Comparison of ENCODE assay signal across 8 cellular contexts in the genomic region with DNA sequence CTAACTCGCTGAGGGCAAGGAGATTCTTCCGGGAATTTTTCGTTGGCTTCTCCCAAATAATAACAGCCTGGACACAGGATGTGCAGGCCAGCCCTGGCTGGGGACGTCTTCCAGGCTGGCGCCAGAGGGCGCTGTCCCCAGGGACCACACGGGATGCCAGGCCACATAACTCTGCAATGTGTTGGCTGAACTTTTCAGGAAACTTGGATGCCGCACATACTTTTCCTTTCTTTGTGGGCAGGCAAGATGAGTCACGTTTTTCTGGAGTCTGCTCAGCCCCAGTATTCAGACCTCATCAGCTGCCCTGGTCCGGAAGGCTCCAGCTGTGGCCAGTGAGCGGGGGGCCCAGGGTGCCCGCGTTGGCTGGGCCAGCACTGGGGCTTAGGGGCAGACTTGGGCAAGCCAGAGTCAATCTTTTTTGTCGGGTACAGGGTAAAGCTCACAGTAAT.
A peak's percentile ranks its signal among the peaks of the same experiment; 100 is the strongest.
DNase-seq lines count a peak whose midpoint lies in the region; ATAC-seq, FAIRE-seq and TF ChIP-seq lines count a peak whose summit lies in the region.

No MANE protein-coding gene starts in this region.

- ATAC-seq in right cardiac atrium (peak; percentile 90 to 93), HG02973 (IDR thresholded peaks at IDR 0.05; ENCODE audit: unreplicated experiment) (no peak)

- H3K27me3 ChIP-seq in right cardiac atrium (ENCODE audit: control insufficient read depth, insufficient read depth) = no peaks in the 10 kb centered on the region

- TF ChIP-seq CTCF in LNCaP clone FGC (IDR thresholded peaks at IDR 0.05; ENCODE audit: control insufficient read depth, extremely low read depth, insufficient read depth) (peak; percentile 93), astrocyte of the spinal cord (IDR thresholded peaks at IDR 0.05; ENCODE audit: low read depth, low read length) (peak; percentile 80), retinal pigment epithelial cell (conservative IDR thresholded peaks at IDR 0.05; ENCODE audit: low read depth, low read length) (peak; percentile 100)

- 20% methylated on average over 14 of the region's 14 CpGs for WGBS in right cardiac atrium

- peak overlapping the region; percentile 65 for H3K27ac ChIP-seq in right cardiac atrium (ENCODE audit: low read length)

- intact Hi-C loops in right cardiac atrium (cut with DNase I) = loop anchor here in 3 of 4 donors (10.0 kb wide), 3 partner anchors 189 to 389 kb away; no protein-coding TSS in a partner anchor

- FAIRE-seq in A204.1 (lab: Jason Lieb, UNC) = peak; percentile 91

- DNase-seq in EH (ENCODE audit: low read depth) = peak; percentile 99
- peak; percentile 44 for DNase-seq in LNCaP clone FGC (ENCODE audit: low read depth)
- peak; percentile 97 for DNase-seq in astrocyte of the spinal cord (ENCODE audit: low read depth, low spot score)
- DNase-seq in right cardiac atrium = peak; percentile 85 to 92 (median 88)
- peak; percentile 98 for DNase-seq in retinal pigment epithelial cell (ENCODE audit: low read depth)
- no peak for DNase-seq in NCI-H1105 treated with DMSO at 0.1 percent for 48 hours (lab: John Stamatoyannopoulos, UW)

- H3K4me1 ChIP-seq in right cardiac atrium (ENCODE audit: control insufficient read depth, insufficient read depth, low read length) = peaks cover 6% of the 10 kb centered on the region

- in situ Hi-C loops in astrocyte of the spinal cord (cut with HindIII; ENCODE audit: low sequenced_read_pairs) = no loop called here

- no peaks in the 10 kb centered on the region for H3K9me3 ChIP-seq in right cardiac atrium (ENCODE audit: control insufficient read depth, low read length)

- H3K4me3 ChIP-seq in LNCaP clone FGC (ENCODE audit: low read depth, low read length) (no peak overlapping the region), astrocyte of the spinal cord (ENCODE audit: low read depth, low read length) (no peak overlapping the region), right cardiac atrium (ENCODE audit: low read length) (no peak overlapping the region), retinal pigment epithelial cell (ENCODE audit: low read length) (no peak overlapping the region)
